In the genomic region with DNA sequence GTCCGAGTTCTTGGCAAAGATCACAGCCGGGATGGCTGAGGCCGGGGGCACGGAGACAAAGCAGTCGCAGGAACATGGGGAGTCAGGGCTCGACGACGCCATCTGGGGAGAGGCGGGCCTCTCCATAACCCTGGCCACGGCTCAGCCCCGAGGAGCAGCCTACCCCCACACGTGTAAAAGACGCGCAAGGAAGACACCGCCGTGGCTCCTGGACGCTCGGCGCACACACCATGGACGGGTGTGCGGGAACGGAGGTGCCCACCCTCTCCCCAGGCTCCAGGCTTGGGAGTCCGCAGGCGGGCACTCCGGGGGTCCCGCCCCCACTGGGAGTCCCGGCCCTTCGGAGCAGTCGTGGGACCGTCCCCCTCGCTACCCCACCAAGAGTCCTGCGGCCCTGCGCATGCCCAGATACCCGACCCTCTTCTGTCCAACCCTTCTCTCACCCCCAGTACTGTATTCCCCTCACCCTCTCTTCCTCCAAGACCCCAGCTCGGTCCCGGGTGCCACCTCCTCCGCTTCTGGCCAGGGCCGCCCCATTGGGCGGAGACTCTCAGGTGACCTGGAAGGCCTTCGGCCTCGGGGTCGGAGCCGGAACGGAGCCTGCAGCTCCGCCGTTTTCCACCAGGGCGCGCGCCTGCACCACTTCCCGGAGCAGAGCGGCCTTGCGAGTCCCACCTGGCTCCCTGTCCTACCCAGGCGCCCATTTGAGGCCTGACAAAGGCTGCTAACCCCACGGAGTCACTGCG, we compare ENCODE assay signal across 8 cellular contexts. TPM values are rescaled to one million over a fixed set of nuclear protein-coding genes. Genes with fewer than 3 reads are reported as not detected.
DNase-seq lines count a peak whose midpoint lies in the region; ATAC-seq and TF ChIP-seq lines count a peak whose summit lies in the region.

SCRN2 (minus strand) TSS at position 532 of the 746 bp plus-strand sequence; CDS start at position 102, 430 bp downstream.

- peak in 1 of 3 donors; percentile 98 for TF ChIP-seq CTCF in lower leg skin (IDR thresholded peaks at IDR 0.05)

- ATAC-seq in GM19035 (IDR thresholded peaks at IDR 0.05; ENCODE audit: unreplicated experiment) (peak; percentile 79), HG03460 (IDR thresholded peaks at IDR 0.05; ENCODE audit: unreplicated experiment) (peak; percentile 84)

- no peak for TF ChIP-seq POLR2A in lower leg skin (IDR thresholded peaks at IDR 0.05)

- intact Hi-C loops in lower leg skin (cut with DNase I; ENCODE audit: low total_unique reads) = loop anchor here (2.0 kb wide), 1 partner anchor 48 kb away; no protein-coding TSS in a partner anchor

- peak; percentile 89 to 91 for DNase-seq in AML-193 (lab: John Stamatoyannopoulos, UW)
- peak; percentile 87 for DNase-seq in NCI-H748 (lab: John Stamatoyannopoulos, UW; ENCODE audit: unreplicated experiment)
- DNase-seq in activated CD4-positive, alpha-beta T cell treated with anti-CD3 and anti-CD28 coated beads, Interleukin-2, amount 50 U/mL, for 4 hours = peak; percentile 78 to 80
- DNase-seq in dermis microvascular lymphatic vessel endothelial cell (ENCODE audit: low read depth in 2 of 2) = peak; percentile 61 to 83
- DNase-seq in lower leg skin (ENCODE audit: low spot score in 2 of 2) = peak; percentile 87 to 98
- peak; percentile 57 to 88 (median 73) for DNase-seq in stimulated activated CD4-positive, alpha-beta T cell treated with anti-CD3 and anti-CD28 coated beads, TNF-alpha, amount 100 ng/mL, for 1 hour (ENCODE audit: low read depth in 3 of 3, low spot score in 1 of 3)

- WGBS in lower leg skin, 2 donors = 0% methylated on average over 29 to 49 of the region's 55 CpGs

- peak within 1 kb of the TSS; percentile 63 for H3K4me3 ChIP-seq in lower leg skin (ENCODE audit: low read depth, poor library complexity, severe bottlenecking)

RNA-seq across cellular contexts. Expression of gene SCRN2, which starts in this region (rescaled TPM):
- total RNA-seq in dermis microvascular lymphatic vessel endothelial cell = 24.1 and 33.3 TPM in 2 replicates
- total RNA-seq in lower leg skin = 10 to 100 TPM; 23.1 to 37.9 (median 28.3) TPM

Comparison
In these comparisons a context has a peak if more than half of its experiments do, and no peak if none do; other contexts are left out.
1. Peak in every context shown above with its lines: DNase-seq, ATAC-seq and H3K4me3 ChIP-seq.